ENCODE assay signal across 16 cellular contexts in genomic region chr16:73337371-73337770, GRCh38.
DNase-seq lines count a peak whose midpoint lies in the region; ATAC-seq and FAIRE-seq lines count a peak whose summit lies in the region.
"Had no signal": no experiment of that assay in that cellular context is flagged by ENCODE, and none has a peak within 500 bp of the region (broad histone marks: within the 10 kb centered on the region; RNA-seq: fewer than 3 reads in every experiment).

No MANE protein-coding gene starts in this region.

- H2BK5ac ChIP-seq in mesendoderm (ENCODE audit: low read length) = no peak overlapping the region

- H3K27me3 ChIP-seq in BLaER1 (no peaks in the 10 kb centered on the region), GM23248 (replicated peaks; ENCODE audit: insufficient read depth) (0 out of 2 replicates have a peak, but pooled peaks cover 4% of the 10 kb centered on the region), mesendoderm (ENCODE audit: insufficient read depth, low read length, poor library complexity) (no peaks in the 10 kb centered on the region)
- no peaks in the 10 kb centered on the region for H3K27me3 ChIP-seq in CD8-positive, alpha-beta memory T cell (ENCODE audit: insufficient read depth, low read length, poor library complexity, severe bottlenecking)

- H4K8ac ChIP-seq in mesendoderm (ENCODE audit: low read depth, low read length) = no peak overlapping the region

- intact Hi-C loops in activated CD4-positive, alpha-beta T cell treated with anti-CD3 and anti-CD28 coated beads for 36 hours (cut with DNase I, micrococcal nuclease) = no loop called here

- H3K4me3 ChIP-seq in BLaER1 (no peak overlapping the region), GM23248 (no peak overlapping the region), mesendoderm (ENCODE audit: low read length) (no peak overlapping the region)
- no peak overlapping the region for H3K4me3 ChIP-seq in CD8-positive, alpha-beta memory T cell (ENCODE audit: low read length)
- H3K4me3 ChIP-seq: GM23338 had no signal

- H3K36me3 ChIP-seq in BLaER1 (no peaks in the 10 kb centered on the region), GM23248 (ENCODE audit: low read depth) (no peaks in the 10 kb centered on the region), mesendoderm (ENCODE audit: control insufficient read depth, insufficient read depth, low read length) (no peaks in the 10 kb centered on the region)
- H3K36me3 ChIP-seq in CD8-positive, alpha-beta memory T cell (ENCODE audit: insufficient read depth, low read length) = no peaks in the 10 kb centered on the region

- H2AFZ ChIP-seq in GM23248 = no peak overlapping the region
- H2AFZ ChIP-seq: GM23338 had no signal

- no peak overlapping the region for H4K5ac ChIP-seq in mesendoderm (ENCODE audit: low read length)

- CTCF ChIA-PET in activated CD4-positive, alpha-beta T cell treated with anti-CD3 and anti-CD28 coated beads for 36 hours (lab: Charles Lee) = no interaction called here
- CTCF ChIA-PET in CD8-positive, alpha-beta memory T cell (lab: Charles Lee) = no interaction called here

- peak overlapping the region; percentile 6 for H2AK5ac ChIP-seq in mesendoderm (ENCODE audit: low read length)

- no peaks in the 10 kb centered on the region for H3K79me1 ChIP-seq in mesendoderm (ENCODE audit: low read length)

- H3K27ac Mint-ChIP-seq in activated CD4-positive, alpha-beta T cell treated with anti-CD3 and anti-CD28 coated beads for 36 hours = no peak overlapping the region
- H3K27ac Mint-ChIP-seq in CD8-positive, alpha-beta memory T cell = no peak overlapping the region
- H3K27ac Mint-ChIP-seq: CD4-positive, alpha-beta memory T cell; GM23338; H9 had no signal

- H3K79me2 ChIP-seq in GM23248 (ENCODE audit: insufficient read depth) = no peaks in the 10 kb centered on the region
- no peaks in the 10 kb centered on the region for H3K79me2 ChIP-seq in mesendoderm (ENCODE audit: control insufficient read depth, insufficient read depth, low read length)

- no peaks in the 10 kb centered on the region for H3K4me1 Mint-ChIP-seq in activated CD4-positive, alpha-beta T cell treated with anti-CD3 and anti-CD28 coated beads for 36 hours
- H3K4me1 Mint-ChIP-seq in CD8-positive, alpha-beta memory T cell = no peaks in the 10 kb centered on the region
- H3K4me1 Mint-ChIP-seq: CD4-positive, alpha-beta memory T cell had no signal

- no peak for ATAC-seq in activated CD4-positive, alpha-beta T cell treated with anti-CD3 and anti-CD28 coated beads for 36 hours
- ATAC-seq: GM23338 had no signal

- H3K4ac ChIP-seq in mesendoderm (ENCODE audit: low read depth, low read length) = no peak overlapping the region

- H3K4me3 Mint-ChIP-seq in activated CD4-positive, alpha-beta T cell treated with anti-CD3 and anti-CD28 coated beads for 36 hours = no peak overlapping the region
- no peak overlapping the region for H3K4me3 Mint-ChIP-seq in CD8-positive, alpha-beta memory T cell
- H3K4me3 Mint-ChIP-seq: CD4-positive, alpha-beta memory T cell; GM23338; H9 had no signal

- H3K9me3 ChIP-seq in BLaER1 = no peaks in the 10 kb centered on the region
- H3K9me3 ChIP-seq in GM23248 (ENCODE audit: low read depth) = no peaks in the 10 kb centered on the region
- no peaks in the 10 kb centered on the region for H3K9me3 ChIP-seq in CD8-positive, alpha-beta memory T cell (ENCODE audit: low read length)

- H3K9me3 Mint-ChIP-seq in activated CD4-positive, alpha-beta T cell treated with anti-CD3 and anti-CD28 coated beads for 36 hours (ENCODE audit: low read depth) = no peaks in the 10 kb centered on the region
- H3K9me3 Mint-ChIP-seq in CD8-positive, alpha-beta memory T cell = peaks cover 0 to 2% (median 0%) of the 10 kb centered on the region in 5 donors
- H3K9me3 Mint-ChIP-seq: CD4-positive, alpha-beta memory T cell; GM23338; H9 had no signal

- peak; percentile 11 for DNase-seq in GM23248
- peak; percentile 48 for DNase-seq in RCC 7860 (ENCODE audit: low spot score)
- DNase-seq in mesendoderm = no peak
- no peak for DNase-seq in AG08395 (ENCODE audit: low spot score)
- DNase-seq in activated CD4-positive, alpha-beta T cell treated with anti-CD3 and anti-CD28 coated beads for 36 hours = no peak
- no peak for DNase-seq in CD8-positive, alpha-beta memory T cell
- DNase-seq: CD4-positive, alpha-beta memory T cell; COR-L47; DND-41; GDM1; H9; Karpas-422 had no signal

- no peaks in the 10 kb centered on the region for H3F3A ChIP-seq in GM23248 (ENCODE audit: insufficient read depth)

- no peak overlapping the region for H3K9ac ChIP-seq in BLaER1
- no peak overlapping the region for H3K9ac ChIP-seq in GM23248
- no peak overlapping the region for H3K9ac ChIP-seq in mesendoderm (ENCODE audit: low read length)

- no peak overlapping the region for H3K23ac ChIP-seq in mesendoderm (ENCODE audit: low read length)

- H3K4me1 ChIP-seq in BLaER1 = peaks cover 27% of the 10 kb centered on the region
- no peaks in the 10 kb centered on the region for H3K4me1 ChIP-seq in GM23248 (ENCODE audit: insufficient read depth)
- no peaks in the 10 kb centered on the region for H3K4me1 ChIP-seq in mesendoderm (ENCODE audit: control insufficient read depth, low read depth, low read length)
- H3K4me1 ChIP-seq in CD8-positive, alpha-beta memory T cell (ENCODE audit: insufficient read depth, low read length) = no peaks in the 10 kb centered on the region

- H2BK15ac ChIP-seq in mesendoderm (replicated peaks; ENCODE audit: low read depth) = no peak overlapping the region

- H2BK120ac ChIP-seq in mesendoderm (ENCODE audit: low read depth, low read length) = no peak overlapping the region

- no peaks in the 10 kb centered on the region for H4K20me1 ChIP-seq in BLaER1
- H4K20me1 ChIP-seq in GM23248 (ENCODE audit: insufficient read depth) = no peaks in the 10 kb centered on the region

- H3K18ac ChIP-seq in mesendoderm (ENCODE audit: low read length) = no peak overlapping the region

- H3K27ac ChIP-seq in BLaER1 (no peak overlapping the region), GM23248 (no peak overlapping the region), mesendoderm (ENCODE audit: low read depth, low read length) (no peak overlapping the region)
- no peak overlapping the region for H3K27ac ChIP-seq in CD8-positive, alpha-beta memory T cell (ENCODE audit: low read depth, low read length)
- H3K27ac ChIP-seq: C4-2B had no signal

- no peak overlapping the region for H3K56ac ChIP-seq in mesendoderm (ENCODE audit: low read length)

- H3K9me2 ChIP-seq in GM23248 (ENCODE audit: insufficient read depth) = no peaks in the 10 kb centered on the region

- 29 to 43% methylated on average over 3 of the region's 3 CpGs for WGBS in GM23248 (ENCODE audit: low coverage in 1 of 2, low lambda C conversion rate in 2 of 2, missing lambda C conversion rate in 2 of 2), 2 experiments
- no CpG with 5 or more reads among the region's 3 CpGs for WGBS in mesendoderm (ENCODE audit: extremely low coverage, insufficient coverage, low lambda C conversion rate)

- peak overlapping the region; percentile 44 for H3K4me2 ChIP-seq in BLaER1
- no peak overlapping the region for H3K4me2 ChIP-seq in GM23248 (ENCODE audit: unreplicated experiment)
- no peak overlapping the region for H3K4me2 ChIP-seq in mesendoderm (ENCODE audit: low read length)
- H3K4me2 ChIP-seq: GM23338 had no signal

- POLR2A ChIA-PET in activated CD4-positive, alpha-beta T cell treated with anti-CD3 and anti-CD28 coated beads for 36 hours (lab: Charles Lee) = no interaction called here
- POLR2A ChIA-PET in CD8-positive, alpha-beta memory T cell (lab: Charles Lee) = no interaction called here

- H3K36me3 Mint-ChIP-seq in activated CD4-positive, alpha-beta T cell treated with anti-CD3 and anti-CD28 coated beads for 36 hours (ENCODE audit: low read depth) = no peaks in the 10 kb centered on the region
- no peaks in the 10 kb centered on the region for H3K36me3 Mint-ChIP-seq in CD8-positive, alpha-beta memory T cell
- H3K36me3 Mint-ChIP-seq: CD4-positive, alpha-beta memory T cell had no signal

- in situ Hi-C loops in GM23248 (cut with MboI) = no loop called here

- no peak for FAIRE-seq in RCC 7860 (lab: Jason Lieb, UNC)
- FAIRE-seq: GM12892 had no signal

- no peaks in the 10 kb centered on the region for H3K27me3 Mint-ChIP-seq in activated CD4-positive, alpha-beta T cell treated with anti-CD3 and anti-CD28 coated beads for 36 hours
- H3K27me3 Mint-ChIP-seq in CD8-positive, alpha-beta memory T cell = peaks cover 0 to 4% of the 10 kb centered on the region in 2 donors
- H3K27me3 Mint-ChIP-seq: CD4-positive, alpha-beta memory T cell had no signal

Comparison
In these comparisons a context has a peak if more than half of its experiments do, and no peak if none do; other contexts are left out.
1. DNase-seq: peak in GM23248 (single experiment) and RCC 7860 (single experiment); none in mesendoderm (single experiment), AG08395 (single experiment), activated CD4-positive, alpha-beta T cell treated with anti-CD3 and anti-CD28 coated beads for 36 hours (single experiment) and CD8-positive, alpha-beta memory T cell (0 of 5).